Comparison of ENCODE assay signal across 1 cellular context in the genomic region with DNA sequence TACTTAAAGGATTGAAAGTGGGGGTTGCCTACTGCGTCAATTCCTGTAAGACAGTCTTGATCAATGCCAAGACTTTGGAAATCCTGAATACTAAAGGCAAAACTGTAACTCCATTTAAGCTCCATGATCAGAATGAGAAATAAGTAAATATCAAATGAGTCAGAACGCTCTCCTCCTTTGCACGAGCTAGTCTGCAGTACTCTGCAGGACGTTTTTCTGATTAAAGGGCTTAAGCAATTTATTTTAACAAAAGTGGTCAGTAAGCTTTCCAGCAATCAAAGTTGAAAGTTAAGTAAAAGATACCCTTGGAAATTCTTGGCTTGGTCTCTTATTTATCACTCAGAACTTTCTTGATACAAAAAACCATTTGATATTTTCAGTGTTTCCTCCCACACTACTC.
TF ChIP-seq lines count a peak whose summit lies in the region.

No MANE protein-coding gene starts in this region.

TF ChIP-seq in A549, 52 proteins besides CTCF, POLR2A, EP300 and RAD21 (continued from another document):
- TF ChIP-seq, protein P1, sequence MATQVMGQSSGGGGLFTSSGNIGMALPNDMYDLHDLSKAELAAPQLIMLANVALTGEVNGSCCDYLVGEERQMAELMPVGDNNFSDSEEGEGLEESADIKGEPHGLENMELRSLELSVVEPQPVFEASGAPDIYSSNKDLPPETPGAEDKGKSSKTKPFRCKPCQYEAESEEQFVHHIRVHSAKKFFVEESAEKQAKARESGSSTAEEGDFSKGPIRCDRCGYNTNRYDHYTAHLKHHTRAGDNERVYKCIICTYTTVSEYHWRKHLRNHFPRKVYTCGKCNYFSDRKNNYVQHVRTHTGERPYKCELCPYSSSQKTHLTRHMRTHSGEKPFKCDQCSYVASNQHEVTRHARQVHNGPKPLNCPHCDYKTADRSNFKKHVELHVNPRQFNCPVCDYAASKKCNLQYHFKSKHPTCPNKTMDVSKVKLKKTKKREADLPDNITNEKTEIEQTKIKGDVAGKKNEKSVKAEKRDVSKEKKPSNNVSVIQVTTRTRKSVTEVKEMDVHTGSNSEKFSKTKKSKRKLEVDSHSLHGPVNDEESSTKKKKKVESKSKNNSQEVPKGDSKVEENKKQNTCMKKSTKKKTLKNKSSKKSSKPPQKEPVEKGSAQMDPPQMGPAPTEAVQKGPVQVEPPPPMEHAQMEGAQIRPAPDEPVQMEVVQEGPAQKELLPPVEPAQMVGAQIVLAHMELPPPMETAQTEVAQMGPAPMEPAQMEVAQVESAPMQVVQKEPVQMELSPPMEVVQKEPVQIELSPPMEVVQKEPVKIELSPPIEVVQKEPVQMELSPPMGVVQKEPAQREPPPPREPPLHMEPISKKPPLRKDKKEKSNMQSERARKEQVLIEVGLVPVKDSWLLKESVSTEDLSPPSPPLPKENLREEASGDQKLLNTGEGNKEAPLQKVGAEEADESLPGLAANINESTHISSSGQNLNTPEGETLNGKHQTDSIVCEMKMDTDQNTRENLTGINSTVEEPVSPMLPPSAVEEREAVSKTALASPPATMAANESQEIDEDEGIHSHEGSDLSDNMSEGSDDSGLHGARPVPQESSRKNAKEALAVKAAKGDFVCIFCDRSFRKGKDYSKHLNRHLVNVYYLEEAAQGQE (IDR thresholded peaks at IDR 0.05), result no peak
- TF ChIP-seq NPAS2 (CRISPR knock-in tag; IDR thresholded peaks at IDR 0.05; ENCODE audit: borderline replicate concordance) (no peak), HOXB13 (CRISPR knock-in tag; IDR thresholded peaks at IDR 0.05; ENCODE audit: low read depth) (no peak), SMC3 (IDR thresholded peaks at IDR 0.05) (no peak), JUN (IDR thresholded peaks at IDR 0.05) (no peak)
- TF ChIP-seq, protein P2, sequence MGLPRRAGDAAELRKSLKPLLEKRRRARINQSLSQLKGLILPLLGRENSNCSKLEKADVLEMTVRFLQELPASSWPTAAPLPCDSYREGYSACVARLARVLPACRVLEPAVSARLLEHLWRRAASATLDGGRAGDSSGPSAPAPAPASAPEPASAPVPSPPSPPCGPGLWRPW (IDR thresholded peaks at IDR 0.05), result no peak
